In genomic region chr16:86962913-86963312, GRCh38 we compare ENCODE assay signal across 26 cellular contexts.
"Had no signal": no experiment of that assay in that cellular context is flagged by ENCODE, and none has a peak within 500 bp of the region (broad histone marks: within the 10 kb centered on the region; RNA-seq: fewer than 3 reads in every experiment).

No MANE protein-coding gene starts in this region.

- ATAC-seq: effector memory CD8-positive, alpha-beta T cell; left lobe of liver; mucosa of descending colon; natural killer cell treated with Interleukin-12 subunit alpha and Interleukin-12 subunit beta and Interleukin-15 and Interleukin-18, amount 100 ng/mL, for 72 hours; psoas muscle; stimulated activated memory B cell treated with anti-CD40 and anti-IgM and Interleukin-4, amounts not matched to agents 10 μg/mL and 1 μg/mL and 100 μg/mL, for 72 hours; upper lobe of right lung had no signal

- H3K4me3 Mint-ChIP-seq: effector memory CD8-positive, alpha-beta T cell; immature natural killer cell; memory B cell; mesothelial cell of epicardium; naive B cell; natural killer cell treated with Interleukin-12 subunit alpha and Interleukin-12 subunit beta and Interleukin-15 and Interleukin-18, amount 100 ng/mL, for 72 hours; neural progenitor cell; stimulated activated memory B cell treated with anti-CD40 and anti-IgM and Interleukin-4, amounts not matched to agents 10 μg/mL and 1 μg/mL and 100 μg/mL, for 72 hours; stimulated activated naive CD8-positive, alpha-beta T cell treated with anti-CD3 and anti-CD28 coated beads, Interleukin-15, Interleukin-2, amounts not matched to agents 100 ng/mL and 50 ng/mL, for 24 hours had no signal

- DNase-seq: cortex of kidney; effector memory CD8-positive, alpha-beta T cell; erythroblast; esophagus squamous epithelium; foreskin melanocyte; hypothalamus; immature natural killer cell; islet precursor cell; mucosa of descending colon; naive B cell; nucleus accumbens; ovary; psoas muscle; spleen; stimulated activated CD4-positive, alpha-beta T cell treated with anti-CD3 and anti-CD28 coated beads, Interleukin-4, amount 100 ng/mL, for 4 hours; transverse colon; upper lobe of right lung; uterus had no signal

- H3K27ac Mint-ChIP-seq: effector memory CD8-positive, alpha-beta T cell; immature natural killer cell; memory B cell; mesothelial cell of epicardium; naive B cell; natural killer cell treated with Interleukin-12 subunit alpha and Interleukin-12 subunit beta and Interleukin-15 and Interleukin-18, amount 100 ng/mL, for 72 hours; neural progenitor cell; stimulated activated memory B cell treated with anti-CD40 and anti-IgM and Interleukin-4, amounts not matched to agents 10 μg/mL and 1 μg/mL and 100 μg/mL, for 72 hours; stimulated activated naive CD8-positive, alpha-beta T cell treated with anti-CD3 and anti-CD28 coated beads, Interleukin-15, Interleukin-2, amounts not matched to agents 100 ng/mL and 50 ng/mL, for 24 hours had no signal

- H3K4me1 Mint-ChIP-seq: immature natural killer cell; memory B cell; naive B cell; stimulated activated memory B cell treated with anti-CD40 and anti-IgM and Interleukin-4, amounts not matched to agents 10 μg/mL and 1 μg/mL and 100 μg/mL, for 72 hours had no signal

- FAIRE-seq: endometrium had no signal

- H3K36me3 Mint-ChIP-seq: immature natural killer cell; memory B cell; mesothelial cell of epicardium; naive B cell; natural killer cell treated with Interleukin-12 subunit alpha and Interleukin-12 subunit beta and Interleukin-15 and Interleukin-18, amount 100 ng/mL, for 72 hours; neural progenitor cell; stimulated activated memory B cell treated with anti-CD40 and anti-IgM and Interleukin-4, amounts not matched to agents 10 μg/mL and 1 μg/mL and 100 μg/mL, for 72 hours had no signal

- H3K9me3 Mint-ChIP-seq: effector memory CD8-positive, alpha-beta T cell; immature natural killer cell; memory B cell; mesothelial cell of epicardium; natural killer cell treated with Interleukin-12 subunit alpha and Interleukin-12 subunit beta and Interleukin-15 and Interleukin-18, amount 100 ng/mL, for 72 hours; neural progenitor cell; stimulated activated memory B cell treated with anti-CD40 and anti-IgM and Interleukin-4, amounts not matched to agents 10 μg/mL and 1 μg/mL and 100 μg/mL, for 72 hours; stimulated activated naive CD8-positive, alpha-beta T cell treated with anti-CD3 and anti-CD28 coated beads, Interleukin-15, Interleukin-2, amounts not matched to agents 100 ng/mL and 50 ng/mL, for 24 hours had no signal
